ENCODE assay signal across 1 cellular context in the genomic region with DNA sequence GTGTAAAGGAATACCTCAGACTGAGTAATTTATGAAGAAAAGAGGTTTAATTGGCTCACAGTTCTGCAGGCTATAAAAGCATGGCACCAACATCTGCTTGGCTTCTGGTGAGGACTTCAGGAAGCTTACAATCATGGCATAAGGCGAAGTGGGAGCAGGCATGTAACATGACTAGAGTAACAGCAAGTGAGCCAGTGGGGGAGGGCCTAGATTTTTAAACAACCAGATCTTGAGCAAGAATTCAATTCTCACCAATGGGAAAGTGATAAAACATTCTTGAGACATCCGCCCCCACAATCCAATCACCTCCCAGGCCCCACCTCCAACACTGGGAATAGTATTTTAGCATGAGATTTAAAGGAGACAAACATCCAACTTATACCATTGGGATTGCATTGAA.
TF ChIP-seq lines count a peak whose summit lies in the region.

No MANE protein-coding gene starts in this region.

TF ChIP-seq in GM12878, 131 proteins besides CTCF, POLR2A, EP300 and RAD21:
- TF ChIP-seq BRCA1 (IDR thresholded peaks at IDR 0.05; ENCODE audit: low read depth, low read length) (no peak), SREBF2 (IDR thresholded peaks at IDR 0.05; ENCODE audit: low read length) (no peak), SRF (IDR thresholded peaks at IDR 0.05; ENCODE audit: low read depth in 2 of 2, low read length in 2 of 2) (no peak), YBX1 (IDR thresholded peaks at IDR 0.05) (no peak), NR2C2 (IDR thresholded peaks at IDR 0.05; ENCODE audit: borderline replicate concordance, control insufficient read depth, insufficient read length, low read depth) (no peak), NR2C1 (IDR thresholded peaks at IDR 0.05) (no peak), GABPA (IDR thresholded peaks at IDR 0.05; ENCODE audit: low read depth) (no peak), SMC3 (IDR thresholded peaks at IDR 0.05; ENCODE audit: borderline replicate concordance, low read length) (no peak), CBFB (IDR thresholded peaks at IDR 0.05; ENCODE audit: low read depth) (no peak), STAT3 (IDR thresholded peaks at IDR 0.05; ENCODE audit: low read depth, low read length) (no peak), NFYA (IDR thresholded peaks at IDR 0.05; ENCODE audit: borderline replicate concordance, low read depth, low read length) (no peak)
- TF ChIP-seq, protein P1, sequence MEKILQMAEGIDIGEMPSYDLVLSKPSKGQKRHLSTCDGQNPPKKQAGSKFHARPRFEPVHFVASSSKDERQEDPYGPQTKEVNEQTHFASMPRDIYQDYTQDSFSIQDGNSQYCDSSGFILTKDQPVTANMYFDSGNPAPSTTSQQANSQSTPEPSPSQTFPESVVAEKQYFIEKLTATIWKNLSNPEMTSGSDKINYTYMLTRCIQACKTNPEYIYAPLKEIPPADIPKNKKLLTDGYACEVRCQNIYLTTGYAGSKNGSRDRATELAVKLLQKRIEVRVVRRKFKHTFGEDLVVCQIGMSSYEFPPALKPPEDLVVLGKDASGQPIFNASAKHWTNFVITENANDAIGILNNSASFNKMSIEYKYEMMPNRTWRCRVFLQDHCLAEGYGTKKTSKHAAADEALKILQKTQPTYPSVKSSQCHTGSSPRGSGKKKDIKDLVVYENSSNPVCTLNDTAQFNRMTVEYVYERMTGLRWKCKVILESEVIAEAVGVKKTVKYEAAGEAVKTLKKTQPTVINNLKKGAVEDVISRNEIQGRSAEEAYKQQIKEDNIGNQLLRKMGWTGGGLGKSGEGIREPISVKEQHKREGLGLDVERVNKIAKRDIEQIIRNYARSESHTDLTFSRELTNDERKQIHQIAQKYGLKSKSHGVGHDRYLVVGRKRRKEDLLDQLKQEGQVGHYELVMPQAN (conservative IDR thresholded peaks at IDR 0.05), result no peak
- TF ChIP-seq, protein P2, sequence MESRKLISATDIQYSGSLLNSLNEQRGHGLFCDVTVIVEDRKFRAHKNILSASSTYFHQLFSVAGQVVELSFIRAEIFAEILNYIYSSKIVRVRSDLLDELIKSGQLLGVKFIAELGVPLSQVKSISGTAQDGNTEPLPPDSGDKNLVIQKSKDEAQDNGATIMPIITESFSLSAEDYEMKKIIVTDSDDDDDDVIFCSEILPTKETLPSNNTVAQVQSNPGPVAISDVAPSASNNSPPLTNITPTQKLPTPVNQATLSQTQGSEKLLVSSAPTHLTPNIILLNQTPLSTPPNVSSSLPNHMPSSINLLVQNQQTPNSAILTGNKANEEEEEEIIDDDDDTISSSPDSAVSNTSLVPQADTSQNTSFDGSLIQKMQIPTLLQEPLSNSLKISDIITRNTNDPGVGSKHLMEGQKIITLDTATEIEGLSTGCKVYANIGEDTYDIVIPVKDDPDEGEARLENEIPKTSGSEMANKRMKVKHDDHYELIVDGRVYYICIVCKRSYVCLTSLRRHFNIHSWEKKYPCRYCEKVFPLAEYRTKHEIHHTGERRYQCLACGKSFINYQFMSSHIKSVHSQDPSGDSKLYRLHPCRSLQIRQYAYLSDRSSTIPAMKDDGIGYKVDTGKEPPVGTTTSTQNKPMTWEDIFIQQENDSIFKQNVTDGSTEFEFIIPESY (IDR thresholded peaks at IDR 0.05), result no peak
